In the genomic region with DNA sequence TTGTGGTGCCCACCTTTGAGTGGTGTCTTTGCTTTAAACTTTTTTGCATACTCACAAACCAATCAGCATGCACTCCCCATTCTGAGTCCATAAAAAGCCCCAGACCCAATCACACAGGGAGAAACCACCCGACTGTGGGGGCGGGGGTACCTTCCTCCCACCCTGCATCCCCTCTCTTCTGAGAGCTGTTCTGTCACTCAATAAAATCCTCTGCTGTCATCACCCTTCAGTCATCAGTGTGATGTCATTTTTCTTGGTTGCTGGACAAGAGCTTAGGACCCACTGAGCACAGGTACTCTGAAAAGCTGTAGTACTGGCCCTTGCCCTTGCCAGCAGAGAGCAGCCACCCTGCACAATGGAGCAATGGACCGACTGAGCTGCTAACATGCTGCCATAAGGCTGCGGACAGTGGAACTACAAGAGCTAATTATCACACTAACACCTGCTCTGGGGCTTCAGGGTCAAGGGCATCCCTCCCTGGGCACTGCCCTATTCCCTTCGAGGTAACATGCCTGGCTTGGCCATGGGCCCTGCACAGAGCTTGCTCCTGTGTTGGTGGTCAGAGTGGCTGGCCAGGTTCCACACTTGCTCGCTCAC, we compare ENCODE assay signal across 15 cellular contexts.
"Had no signal": no experiment of that assay in that cellular context is flagged by ENCODE, and none has a peak within 500 bp of the region (broad histone marks: within the 10 kb centered on the region; RNA-seq: fewer than 3 reads in every experiment).

No MANE protein-coding gene starts in this region.

- ATAC-seq: sciatic nerve had no signal

- H3K4me1 Mint-ChIP-seq: activated naive CD8-positive, alpha-beta T cell treated with anti-CD3 and anti-CD28 coated beads, Interleukin-2, amount 10 ng/mL, durations not matched to agents 7 days and 5 days had no signal

- H3K36me3 Mint-ChIP-seq: activated naive CD8-positive, alpha-beta T cell treated with anti-CD3 and anti-CD28 coated beads, Interleukin-2, amount 10 ng/mL, durations not matched to agents 7 days and 5 days; brain had no signal

- H3K27ac Mint-ChIP-seq: activated naive CD8-positive, alpha-beta T cell treated with anti-CD3 and anti-CD28 coated beads, Interleukin-2, amount 10 ng/mL, durations not matched to agents 7 days and 5 days; brain; nephron progenitor cell; progenitor cell of endocrine pancreas; stimulated activated naive CD8-positive, alpha-beta T cell treated with anti-CD3 and anti-CD28 coated beads, Interleukin-15, Interleukin-2, amounts not matched to agents 100 ng/mL and 50 ng/mL, for 24 hours had no signal

- H3K9me3 ChIP-seq: esophagus squamous epithelium, suprapubic skin, upper lobe of left lung had no signal

- H3K27me3 Mint-ChIP-seq: activated naive CD8-positive, alpha-beta T cell treated with anti-CD3 and anti-CD28 coated beads, Interleukin-2, amount 10 ng/mL, durations not matched to agents 7 days and 5 days; brain; progenitor cell of endocrine pancreas; stimulated activated naive CD8-positive, alpha-beta T cell treated with anti-CD3 and anti-CD28 coated beads, Interleukin-15, Interleukin-2, amounts not matched to agents 100 ng/mL and 50 ng/mL, for 24 hours had no signal

- H3K9me3 Mint-ChIP-seq: activated naive CD8-positive, alpha-beta T cell treated with anti-CD3 and anti-CD28 coated beads, Interleukin-2, amount 10 ng/mL, durations not matched to agents 7 days and 5 days; nephron progenitor cell had no signal

- H3K36me3 ChIP-seq: esophagus squamous epithelium, suprapubic skin, upper lobe of left lung had no signal

- H3K27ac ChIP-seq: esophagus squamous epithelium, suprapubic skin, upper lobe of left lung had no signal

- H3K27me3 ChIP-seq: esophagus squamous epithelium, suprapubic skin, upper lobe of left lung had no signal

- H3K4me3 Mint-ChIP-seq: activated naive CD8-positive, alpha-beta T cell treated with anti-CD3 and anti-CD28 coated beads, Interleukin-2, amount 10 ng/mL, durations not matched to agents 7 days and 5 days; brain; nephron progenitor cell; stimulated activated naive CD8-positive, alpha-beta T cell treated with anti-CD3 and anti-CD28 coated beads, Interleukin-15, Interleukin-2, amounts not matched to agents 100 ng/mL and 50 ng/mL, for 24 hours had no signal

- H3K4me3 ChIP-seq: esophagus squamous epithelium, suprapubic skin, upper lobe of left lung had no signal

- DNase-seq: activated CD4-positive, CD25-positive, alpha-beta regulatory T cell treated with anti-CD3 and anti-CD28 coated beads, Interleukin-2, amount 50 U/mL, for 72 hours; activated naive CD4-positive, alpha-beta T cell; activated naive CD8-positive, alpha-beta T cell treated with anti-CD3 and anti-CD28 coated beads, Interleukin-2, amount 10 ng/mL, durations not matched to agents 7 days and 5 days; cortex of kidney; effector CD4-positive, alpha-beta T cell; esophagus squamous epithelium; hippocampal formation; nephron progenitor cell; T1000 had no signal
